ENCODE assay signal across 9 cellular contexts in genomic region chr17:82734987-82735866, GRCh38. TPM values are rescaled to one million over a fixed set of nuclear protein-coding genes. Genes with fewer than 3 reads are reported as not detected.
DNase-seq lines count a peak whose midpoint lies in the region; ATAC-seq, FAIRE-seq and TF ChIP-seq lines count a peak whose summit lies in the region.
"Had no signal": no experiment of that assay in that cellular context is flagged by ENCODE, and none has a peak within 500 bp of the region (broad histone marks: within the 10 kb centered on the region; RNA-seq: fewer than 3 reads in every experiment).

FN3K (plus strand) TSS chr17:82735615; CDS start chr17:82735637, 22 bp downstream.

- no peak for TF ChIP-seq CTCF in Panc1 (IDR thresholded peaks at IDR 0.05)
- TF ChIP-seq CTCF in K562 (IDR thresholded peaks at IDR 0.05 in 2 of 3, conservative IDR thresholded peaks at IDR 0.05 in 1 of 3; ENCODE audit: insufficient read depth in 2 of 3, low read depth in 1 of 3, low read length in 3 of 3) = peak in 1 of 3 experiments; percentile 1; a peak in 1 of 6 replicates

- no peak within 1 kb of the TSS for H3K23ac ChIP-seq in trophoblast cell (ENCODE audit: low read length)

- no peak for TF ChIP-seq EP300 in K562 (IDR thresholded peaks at IDR 0.05; ENCODE audit: low read length)

- POLR2A ChIA-PET in Panc1 (lab: Charles Lee) = no interaction called here
- POLR2A ChIA-PET in K562 (lab: Yijun Ruan, JAX) = interaction anchor here (0.7 to 1.3 kb wide), 3 partner anchors 16 to 238 kb away, joined by 3 to 4 read pairs (median 4); no protein-coding TSS in a partner anchor

- H3K4me1 ChIP-seq in Panc1 (ENCODE audit: control insufficient read depth, insufficient read depth, low read length) (no peaks in the 10 kb centered on the region), K562 (replicated peaks in 1 of 2; ENCODE audit: control insufficient read depth in 2 of 2, insufficient read depth in 2 of 2, low read length in 2 of 2) (peaks cover 13 to 44% of the 10 kb centered on the region in 2 experiments; a peak in 4 of 5 replicates), trophoblast cell (ENCODE audit: control insufficient read depth in 1 of 2, insufficient read depth in 2 of 2, low read length in 2 of 2) (peaks cover 3 to 6% of the 10 kb centered on the region in 2 experiments)

- CTCF ChIA-PET in Panc1 (lab: Charles Lee) = interaction anchor here (0.6 kb wide), 1 partner anchor 309 kb away, joined by 7 read pairs; no protein-coding TSS in a partner anchor
- CTCF ChIA-PET in K562 (lab: Yijun Ruan, JAX; ENCODE audit: low intra/inter-chr PET ratio) = no interaction called here

- intact Hi-C loops in Panc1 (cut with micrococcal nuclease; ENCODE audit: unreplicated experiment) = no loop called here
- intact Hi-C loops in K562 (cut with micrococcal nuclease) = no loop called here

- peak; percentile 75 for TF ChIP-seq POLR2A in K562 (conservative IDR thresholded peaks at IDR 0.05)

- H3K79me1 ChIP-seq in trophoblast cell (ENCODE audit: low read length) = peaks cover 2% of the 10 kb centered on the region

- no peak within 1 kb of the TSS for H2BK5ac ChIP-seq in trophoblast cell (ENCODE audit: low read depth, low read length, poor library complexity)

- H3K9me1 ChIP-seq in K562 (ENCODE audit: control insufficient read depth, insufficient read depth, low read length) = no peaks in the 10 kb centered on the region

- H2BK12ac ChIP-seq in trophoblast cell (ENCODE audit: low read length) = no peak within 1 kb of the TSS

- H4K8ac ChIP-seq in trophoblast cell (ENCODE audit: low read depth, low read length) = peak within 1 kb of the TSS; percentile 83

- no peak for TF ChIP-seq RAD21 in K562 (CRISPR knock-in tag; conservative IDR thresholded peaks at IDR 0.05 in 1 of 2, IDR thresholded peaks at IDR 0.05 in 1 of 2)

- peak within 1 kb of the TSS; percentile 49 for H3K14ac ChIP-seq in trophoblast cell (ENCODE audit: low read length)

- H3K36me3 ChIP-seq in Panc1 (ENCODE audit: control insufficient read depth, insufficient read depth, low read length) (no peaks in the 10 kb centered on the region), K562 (ENCODE audit: control insufficient read depth, insufficient read depth, low read length) (peaks cover 28% of the 10 kb centered on the region; the same call in 2 of the 3 replicates), trophoblast cell (ENCODE audit: control insufficient read depth in 1 of 2, insufficient read depth in 2 of 2, low read length in 2 of 2) (peaks cover 3 to 5% of the 10 kb centered on the region in 2 experiments)

- H3K27ac ChIP-seq in Panc1 (ENCODE audit: low read length) (peak within 1 kb of the TSS; percentile 76), K562 (ENCODE audit: extremely low read depth, low read depth, low read length) (peak within 1 kb of the TSS; percentile 83), trophoblast cell (ENCODE audit: low read depth, low read length) (no peak within 1 kb of the TSS)

- peak within 1 kb of the TSS; percentile 43 for H4K12ac ChIP-seq in trophoblast cell (ENCODE audit: low read depth, low read length)

- no peak within 1 kb of the TSS for H2BK120ac ChIP-seq in trophoblast cell (ENCODE audit: insufficient read depth, low read length, poor library complexity)

- H2AFZ ChIP-seq in K562 (ENCODE audit: low read depth, low read length) = peak within 1 kb of the TSS; percentile 95
- peak within 1 kb of the TSS; percentile 68 for H2AFZ ChIP-seq in trophoblast cell (ENCODE audit: insufficient read depth, low read length, poor library complexity)

- peak within 1 kb of the TSS; percentile 4 for H3K4ac ChIP-seq in trophoblast cell (ENCODE audit: low read depth, low read length)

- H3K4me3 ChIP-seq in Panc1 (ENCODE audit: low read depth in 2 of 2, low read length in 2 of 2) (peak within 1 kb of the TSS; percentile 56 to 70), K562 (peak within 1 kb of the TSS; percentile 69), trophoblast cell (ENCODE audit: low read depth, low read length) (peak within 1 kb of the TSS; percentile 75)

- no TSS peak for BruUV-seq in Panc1 (replicated peaks; lab: Mats Ljungman, UMichigan)
- BruUV-seq in K562 (replicated peaks; lab: Mats Ljungman, UMichigan) = TSS peak; percentile 82

- peak within 1 kb of the TSS; percentile 75 for H3K4me2 ChIP-seq in K562 (ENCODE audit: insufficient read depth, low read length)
- peak within 1 kb of the TSS; percentile 98 for H3K4me2 ChIP-seq in trophoblast cell (ENCODE audit: low read length)

- peak within 1 kb of the TSS; percentile 18 for H4K91ac ChIP-seq in trophoblast cell (ENCODE audit: low read depth, low read length)

- no peaks in the 10 kb centered on the region for H4K20me1 ChIP-seq in K562 (replicated peaks; ENCODE audit: control insufficient read depth, insufficient read depth, low read length)

- peak; percentile 89 for ATAC-seq in Panc1
- ATAC-seq in K562 = peak; percentile 83
- ATAC-seq in HG03521 (IDR thresholded peaks at IDR 0.05; ENCODE audit: unreplicated experiment) = no peak
- no peak for ATAC-seq in HG02973 (IDR thresholded peaks at IDR 0.05; ENCODE audit: unreplicated experiment)

- H3K27me3 ChIP-seq in Panc1 (ENCODE audit: control insufficient read depth, insufficient read depth, low read length) = no peaks in the 10 kb centered on the region
- H3K27me3 ChIP-seq in K562 (ENCODE audit: control insufficient read depth in 2 of 2, insufficient read depth in 2 of 2, low read length in 2 of 2) = no peaks in the 10 kb centered on the region
- H3K27me3 ChIP-seq in trophoblast cell (ENCODE audit: insufficient read depth, low read length) = no peaks in the 10 kb centered on the region

- H3K79me2 ChIP-seq in K562 (ENCODE audit: control insufficient read depth, insufficient read depth, low read length) = peaks cover 22% of the 10 kb centered on the region
- no peaks in the 10 kb centered on the region for H3K79me2 ChIP-seq in trophoblast cell (ENCODE audit: control insufficient read depth, insufficient read depth, low read length, poor library complexity)

- no peak within 1 kb of the TSS for H2AK5ac ChIP-seq in trophoblast cell (ENCODE audit: low read length)

- peak within 1 kb of the TSS; percentile 72 to 97 for H3K9ac ChIP-seq in K562 (ENCODE audit: insufficient read depth in 1 of 2, low read depth in 2 of 2, low read length in 2 of 2)
- H3K9ac ChIP-seq in trophoblast cell (ENCODE audit: low read length) = peak within 1 kb of the TSS; percentile 67

- FAIRE-seq in K562 (lab: Jason Lieb, UNC) = peak; percentile 29
- FAIRE-seq: colon had no signal

- no peak within 1 kb of the TSS for H3K18ac ChIP-seq in trophoblast cell (ENCODE audit: low read length)

- DNase-seq in stimulated activated CD4-positive, alpha-beta T cell treated with anti-CD3 and anti-CD28 coated beads, Interleukin-15, amount 100 ng/mL, for 24 hours = peak; percentile 53
- no peak for DNase-seq in stimulated activated CD4-positive, alpha-beta T cell treated with anti-CD3 and anti-CD28 coated beads, Interleukin-1b, Interleukin-23, amount 100 ng/mL, for 48 hours
- DNase-seq in Panc1 (ENCODE audit: low read depth, low spot score) (no peak), K562 (ENCODE audit: extremely low read depth in 1 of 4, low spot score in 3 of 4) (peak; percentile 80 to 92 (median 88)), hepatic stellate cell (ENCODE audit: low spot score) (peak; percentile 64), trophoblast cell (peak; percentile 51 to 70)

- in situ Hi-C loops in Panc1 (cut with HindIII; ENCODE audit: low pct_unique_long_range_greater_than_20kb, low sequenced_read_pairs) = no loop called here
- in situ Hi-C loops in K562 (cut with MboI) = no loop called here

- WGBS in K562 (ENCODE audit: insufficient coverage, low coverage, missing lambda C conversion rate) = 17% methylated on average over 43 of the region's 101 CpGs
- WGBS in trophoblast cell (ENCODE audit: extremely low coverage, insufficient coverage, insufficient read length) = no CpG with 5 or more reads among the region's 101 CpGs

- H3K9me3 ChIP-seq in Panc1 (ENCODE audit: control insufficient read depth, insufficient read depth, low read depth, low read length) (no peaks in the 10 kb centered on the region; the same call in 1 of the 2 replicates), K562 (replicated peaks; ENCODE audit: control insufficient read depth, insufficient read depth, low read depth, low read length) (peaks cover 18% of the 10 kb centered on the region), trophoblast cell (ENCODE audit: insufficient read depth, low read depth, low read length) (peaks cover 7% of the 10 kb centered on the region)

TF ChIP-seq in K562, 482 proteins besides CTCF, POLR2A, EP300 and RAD21 (continues in another document):
- peak; percentile 99 for TF ChIP-seq ZFX (CRISPR knock-in tag; IDR thresholded peaks at IDR 0.05)
- peak; percentile 91; the same call in 1 of the 2 replicates for TF ChIP-seq KAT7 (CRISPR knock-in tag; IDR thresholded peaks at IDR 0.05; ENCODE audit: borderline replicate concordance)
- no peak for TF ChIP-seq MTF1 (CRISPR knock-in tag; IDR thresholded peaks at IDR 0.05; ENCODE audit: borderline replicate concordance)
- TF ChIP-seq SIN3B (IDR thresholded peaks at IDR 0.05; ENCODE audit: low read depth) = peak; percentile 50

RNA-seq across cellular contexts. Expression of gene FN3K, which starts in this region (rescaled TPM):
- total RNA-seq in Panc1 (2021; ENCODE audit: unreplicated experiment) = 34.8 TPM
- polyA plus RNA-seq in Panc1 (2012; ENCODE audit: insufficient read length) = 56.1 TPM
- total RNA-seq in K562 (2011; cell fraction: chromatin; rRNA removed; ENCODE audit: low replicate concordance) = 37.1 and 44.4 TPM in 2 replicates
- total RNA-seq in K562 (2011; cell fraction: nucleolus; rRNA removed) = 20.8 and 23.0 TPM in 2 replicates
- total RNA-seq in K562 (2011; cell fraction: nucleoplasm; rRNA removed) = 22.2 and 22.9 TPM in 2 replicates
- 6.3 and 6.6 TPM in 2 replicates for total RNA-seq in K562 (2014; rRNA removed)
- total RNA-seq in K562 (2014; rRNA removed; fragmentation: Illumina TruSeq; extraction: Trizol) = 1.3 and 1.4 TPM in 2 replicates
- total RNA-seq in K562 (2015; rRNA removed; fragmentation: Illumina TruSeq; extraction: Trizol) = 3.6 TPM in 2 replicates
- total RNA-seq in K562 (2021) = 20.0 and 22.7 TPM in 2 replicates
- polyA plus RNA-seq in K562 (2011; rRNA removed) = 3.8 and 6.1 TPM in 2 replicates
- polyA plus RNA-seq in K562 (2011; cell fraction: cytosol; rRNA removed) = 2.0 and 2.3 TPM in 2 replicates
- polyA plus RNA-seq in K562 (2011; cell fraction: nucleus; rRNA removed) = 14.3 and 19.9 TPM in 2 replicates
- polyA plus RNA-seq in K562 (2012) = 22.1 and 24.7 TPM in 2 replicates
- 8.6 and 10.6 TPM in 2 replicates for polyA plus RNA-seq in K562 (2014; fragmentation: Illumina TruSeq; extraction: Trizol)
- under 1 TPM; 0.08 to 0.11 TPM for polyA plus RNA-seq in K562 (2014; fragmentation: Nextera tagmentation; extraction: Ambion mirVana)
- polyA plus RNA-seq in K562 (2014; rRNA removed) = 7.9 and 10.0 TPM in 2 replicates
- polyA minus RNA-seq in K562 (2011; rRNA and poly(A)+ RNA removed) = 3.8 and 5.8 TPM in 2 replicates
- 10.5 and 19.6 TPM in 2 replicates for polyA minus RNA-seq in K562 (2011; cell fraction: cytosol; rRNA and poly(A)+ RNA removed)
- 6.9 and 14.9 TPM in 2 replicates for polyA minus RNA-seq in K562 (2011; cell fraction: nucleus; rRNA and poly(A)+ RNA removed)
- polyA plus RNA-seq in trophoblast cell (2013) = 7.2 and 7.5 TPM in 2 replicates

Comparison
In these comparisons a context has a peak if more than half of its experiments do, and no peak if none do; other contexts are left out.
1. DNase-seq: peak in stimulated activated CD4-positive, alpha-beta T cell treated with anti-CD3 and anti-CD28 coated beads, Interleukin-15, amount 100 ng/mL, for 24 hours (single experiment), K562 (4 of 4), hepatic stellate cell (single experiment) and trophoblast cell (2 of 2); none in stimulated activated CD4-positive, alpha-beta T cell treated with anti-CD3 and anti-CD28 coated beads, Interleukin-1b, Interleukin-23, amount 100 ng/mL, for 48 hours (single experiment) and Panc1 (single experiment).
2. ATAC-seq: peak in Panc1 (single experiment) and K562 (single experiment); none in HG03521 (single experiment) and HG02973 (single experiment).
3. Peak in every context shown above with its lines, with median percentiles within 50 percentile points of each other: H3K4me3 ChIP-seq.